Comparison of ENCODE assay signal across 9 cellular contexts in the genomic region with DNA sequence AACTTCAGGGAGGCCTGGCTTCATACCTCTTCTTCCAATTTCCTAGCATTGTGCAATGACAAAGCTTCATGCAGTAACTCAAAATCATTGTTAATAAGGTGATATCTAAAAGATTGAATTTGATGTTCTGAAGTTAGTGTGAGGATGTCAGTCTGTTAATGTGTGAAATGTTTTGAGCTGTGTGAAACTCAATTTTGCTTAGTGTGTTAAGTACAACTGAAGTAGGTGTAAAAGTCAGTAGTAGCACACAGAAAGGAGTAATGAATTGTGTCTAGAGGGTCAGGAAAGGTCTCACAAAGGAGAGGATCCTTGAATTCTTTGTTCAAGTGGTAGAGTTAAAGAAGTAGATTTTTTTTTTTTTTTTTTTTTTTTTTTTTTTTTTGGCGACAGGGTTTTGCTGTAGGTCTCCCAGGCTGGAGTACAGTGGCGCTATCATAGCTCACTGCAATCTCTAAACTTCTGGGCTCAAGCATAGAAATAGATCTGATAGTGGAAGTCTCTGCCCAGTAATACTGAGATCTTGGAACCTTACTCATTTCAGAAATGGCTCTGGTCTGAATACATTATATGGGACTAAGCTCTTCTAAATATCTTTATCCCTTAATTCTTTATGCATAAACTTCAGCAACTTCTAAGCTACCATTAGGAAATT.
A peak's percentile ranks its signal among the peaks of the same experiment; 100 is the strongest.
DNase-seq lines count a peak whose midpoint lies in the region; ATAC-seq lines count a peak whose summit lies in the region.
"Had no signal": no experiment of that assay in that cellular context is flagged by ENCODE, and none has a peak within 500 bp of the region (broad histone marks: within the 10 kb centered on the region; RNA-seq: fewer than 3 reads in every experiment).

No MANE protein-coding gene starts in this region.

- peaks cover 46% of the 10 kb centered on the region for H3K36me3 Mint-ChIP-seq in activated T-helper 2 cell treated with anti-CD3 and anti-CD28 coated beads, Interferon-gamma antibody, Interleukin-2, Interleukin-4, amounts not matched to agents 10 μg/mL and 5 μg/mL and 100 μg/mL, durations not matched to agents 14 hours and 24 hours and 36 hours (ENCODE audit: low read depth)

- DNase-seq in activated T-helper 2 cell treated with anti-CD3 and anti-CD28 coated beads, Interferon-gamma antibody, Interleukin-2, Interleukin-4, amounts not matched to agents 10 μg/mL and 5 μg/mL and 100 μg/mL, durations not matched to agents 14 hours and 24 hours and 36 hours (ENCODE audit: low spot score): no peak
- DNase-seq in DMS 273 treated with DMSO at 0.1 percent for 48 hours (lab: John Stamatoyannopoulos, UW) (no peak), foreskin melanocyte (no peak), NCI-H526 treated with DMSO at 0.1 percent for 48 hours (lab: John Stamatoyannopoulos, UW) (no peak), Ammon's horn (ENCODE audit: low spot score) (no peak)
- DNase-seq: activated gamma-delta T cell had no signal

- H3K4me3 Mint-ChIP-seq in activated T-helper 2 cell treated with anti-CD3 and anti-CD28 coated beads, Interferon-gamma antibody, Interleukin-2, Interleukin-4, amounts not matched to agents 10 μg/mL and 5 μg/mL and 100 μg/mL, durations not matched to agents 14 hours and 24 hours and 36 hours (ENCODE audit: low read depth): no peak overlapping the region

- peak overlapping the region; percentile 52 for H3K27ac Mint-ChIP-seq in activated T-helper 2 cell treated with anti-CD3 and anti-CD28 coated beads, Interferon-gamma antibody, Interleukin-2, Interleukin-4, amounts not matched to agents 10 μg/mL and 5 μg/mL and 100 μg/mL, durations not matched to agents 14 hours and 24 hours and 36 hours

- H3K4me1 Mint-ChIP-seq in activated T-helper 2 cell treated with anti-CD3 and anti-CD28 coated beads, Interferon-gamma antibody, Interleukin-2, Interleukin-4, amounts not matched to agents 10 μg/mL and 5 μg/mL and 100 μg/mL, durations not matched to agents 14 hours and 24 hours and 36 hours (ENCODE audit: low read depth): peaks cover 60% of the 10 kb centered on the region

- H3K9me3 Mint-ChIP-seq in activated T-helper 2 cell treated with anti-CD3 and anti-CD28 coated beads, Interferon-gamma antibody, Interleukin-2, Interleukin-4, amounts not matched to agents 10 μg/mL and 5 μg/mL and 100 μg/mL, durations not matched to agents 14 hours and 24 hours and 36 hours: no peaks in the 10 kb centered on the region

- ATAC-seq in GM18508 (IDR thresholded peaks at IDR 0.05; ENCODE audit: insufficient read depth, unreplicated experiment) (peak; percentile 67), GM21367 (IDR thresholded peaks at IDR 0.05; ENCODE audit: unreplicated experiment) (peak; percentile 65), HG03064 (IDR thresholded peaks at IDR 0.05; ENCODE audit: low read depth, unreplicated experiment) (peak; percentile 86)

- intact Hi-C loops in activated T-helper 2 cell treated with anti-CD3 and anti-CD28 coated beads, Interferon-gamma antibody, Interleukin-2, Interleukin-4, amounts not matched to agents 10 μg/mL and 5 μg/mL and 100 μg/mL, durations not matched to agents 14 hours and 24 hours and 36 hours (cut with micrococcal nuclease): loop anchor here (1.0 to 5.0 kb wide), 3 partner anchors 14 to 309 kb away; no protein-coding TSS in a partner anchor

- no peaks in the 10 kb centered on the region for H3K27me3 Mint-ChIP-seq in activated T-helper 2 cell treated with anti-CD3 and anti-CD28 coated beads, Interferon-gamma antibody, Interleukin-2, Interleukin-4, amounts not matched to agents 10 μg/mL and 5 μg/mL and 100 μg/mL, durations not matched to agents 14 hours and 24 hours and 36 hours (ENCODE audit: low read depth)
